In the genomic region with DNA sequence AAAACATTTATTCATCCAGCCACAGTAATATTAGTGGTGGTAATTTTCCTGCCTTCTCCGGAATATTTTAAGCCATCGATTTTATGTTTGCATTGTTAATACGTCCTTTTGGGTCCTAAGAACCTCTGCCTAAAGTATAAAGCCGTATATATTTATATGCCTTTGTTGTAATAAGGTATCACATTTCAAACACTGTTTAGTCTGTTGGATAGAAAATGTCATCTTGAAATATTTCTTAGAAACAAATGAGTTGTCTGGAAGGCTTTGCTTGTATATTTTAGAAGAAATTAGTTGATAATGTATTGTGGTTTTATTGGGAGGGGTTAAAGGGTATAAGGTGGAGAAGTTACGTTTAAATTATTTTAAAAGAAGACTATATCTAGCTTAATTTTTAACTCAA, we compare ENCODE assay signal across 7 cellular contexts.
"Had no signal": no experiment of that assay in that cellular context is flagged by ENCODE, and none has a peak within 500 bp of the region (broad histone marks: within the 10 kb centered on the region; RNA-seq: fewer than 3 reads in every experiment).

No MANE protein-coding gene starts in this region.

- ATAC-seq: GM12878 had no signal

- FAIRE-seq: GM12878, GM12891, GM12892, GM18507, GM19239 had no signal

- H3K4me3 ChIP-seq: GM12878 had no signal

- DNase-seq: GDM1, GF-D8 had no signal
